17 cellular contexts compared by ENCODE assay signal in genomic region chr2:109279243-109279860, GRCh38.
A peak's percentile ranks its signal among the peaks of the same experiment; 100 is the strongest.
DNase-seq lines count a peak whose midpoint lies in the region; ATAC-seq, FAIRE-seq and TF ChIP-seq lines count a peak whose summit lies in the region.
"Had no signal": no experiment of that assay in that cellular context is flagged by ENCODE, and none has a peak within 500 bp of the region (broad histone marks: within the 10 kb centered on the region; RNA-seq: fewer than 3 reads in every experiment).

No MANE protein-coding gene starts in this region.

- H3K4me3 Mint-ChIP-seq in stimulated activated naive CD8-positive, alpha-beta T cell treated with anti-CD3 and anti-CD28 coated beads, Interleukin-15, amount 100 ng/mL, for 72 hours: no peak overlapping the region
- peak overlapping the region; percentile 16 for H3K4me3 Mint-ChIP-seq in mesothelial cell of epicardium
- H3K4me3 Mint-ChIP-seq: activated CD8-positive, alpha-beta T cell treated with anti-CD3 and anti-CD28 coated beads for 36 hours; CD4-positive, alpha-beta T cell had no signal

- H3K27me3 Mint-ChIP-seq in stimulated activated naive CD8-positive, alpha-beta T cell treated with anti-CD3 and anti-CD28 coated beads, Interleukin-15, amount 100 ng/mL, for 72 hours: no peaks in the 10 kb centered on the region
- H3K27me3 Mint-ChIP-seq in mesothelial cell of epicardium (ENCODE audit: low read depth): peaks cover 15% of the 10 kb centered on the region
- H3K27me3 Mint-ChIP-seq: activated CD8-positive, alpha-beta T cell treated with anti-CD3 and anti-CD28 coated beads for 36 hours; CD4-positive, alpha-beta T cell had no signal

- no peak for TF ChIP-seq POLR2A in GM12891 (IDR thresholded peaks at IDR 0.05; ENCODE audit: low read depth, low read length)

- no peak for FAIRE-seq in GM12891 (lab: Jason Lieb, UNC)

- no peak for TF ChIP-seq CTCF in fibroblast of mammary gland (conservative IDR thresholded peaks at IDR 0.05; ENCODE audit: control insufficient read depth, insufficient read depth, low read depth, low read length)
- TF ChIP-seq CTCF in mesothelial cell of epicardium (IDR thresholded peaks at IDR 0.05; ENCODE audit: unreplicated experiment): no peak
- no peak for TF ChIP-seq CTCF in foreskin fibroblast (IDR thresholded peaks at IDR 0.05; ENCODE audit: low read depth, low read length)

- no peak for ATAC-seq in stimulated activated naive CD8-positive, alpha-beta T cell treated with anti-CD3 and anti-CD28 coated beads, Interleukin-15, amount 100 ng/mL, for 72 hours
- ATAC-seq in stimulated activated naive CD8-positive, alpha-beta T cell treated with anti-CD3 and anti-CD28 coated beads, Interleukin-15, Interleukin-2, amounts not matched to agents 100 U/mL and 50 U/mL, for 24 hours: no peak
- ATAC-seq: activated CD8-positive, alpha-beta T cell treated with anti-CD3 and anti-CD28 coated beads for 36 hours; left lung; SK-N-SH treated with all-trans-retinoic acid at 6 μM for 48 hours had no signal

- peaks cover 37% of the 10 kb centered on the region for H3K4me1 Mint-ChIP-seq in stimulated activated naive CD8-positive, alpha-beta T cell treated with anti-CD3 and anti-CD28 coated beads, Interleukin-15, amount 100 ng/mL, for 72 hours
- H3K4me1 Mint-ChIP-seq in mesothelial cell of epicardium: peaks cover 6% of the 10 kb centered on the region

- no peaks in the 10 kb centered on the region for H3K36me3 Mint-ChIP-seq in mesothelial cell of epicardium

- no peaks in the 10 kb centered on the region for H3K9me3 Mint-ChIP-seq in stimulated activated naive CD8-positive, alpha-beta T cell treated with anti-CD3 and anti-CD28 coated beads, Interleukin-15, amount 100 ng/mL, for 72 hours
- no peaks in the 10 kb centered on the region for H3K9me3 Mint-ChIP-seq in mesothelial cell of epicardium
- H3K9me3 Mint-ChIP-seq: activated CD8-positive, alpha-beta T cell treated with anti-CD3 and anti-CD28 coated beads for 36 hours; CD4-positive, alpha-beta T cell had no signal

- H3K4me3 ChIP-seq in fibroblast of mammary gland (ENCODE audit: control insufficient read depth, low read depth, low read length) (no peak overlapping the region), foreskin fibroblast (ENCODE audit: low read depth in 1 of 2, low read length in 2 of 2) (no peak overlapping the region)
- H3K4me3 ChIP-seq: left lung, upper lobe of left lung had no signal

- peak overlapping the region; percentile 20 to 76 for H3K27ac Mint-ChIP-seq in stimulated activated naive CD8-positive, alpha-beta T cell treated with anti-CD3 and anti-CD28 coated beads, Interleukin-15, amount 100 ng/mL, for 72 hours
- H3K27ac Mint-ChIP-seq in mesothelial cell of epicardium: peak overlapping the region; percentile 71
- H3K27ac Mint-ChIP-seq: activated CD8-positive, alpha-beta T cell treated with anti-CD3 and anti-CD28 coated beads for 36 hours; CD4-positive, alpha-beta T cell had no signal

- DNase-seq in stimulated activated naive CD8-positive, alpha-beta T cell treated with anti-CD3 and anti-CD28 coated beads, Interleukin-15, amount 100 ng/mL, for 72 hours: no peak
- DNase-seq in stimulated activated naive CD8-positive, alpha-beta T cell treated with anti-CD3 and anti-CD28 coated beads, Interleukin-15, Interleukin-2, amounts not matched to agents 100 U/mL and 50 U/mL, for 24 hours: no peak
- DNase-seq in fibroblast of mammary gland (ENCODE audit: low read depth) (peak; percentile 26), mesothelial cell of epicardium (ENCODE audit: low spot score in 2 of 2, unreplicated experiment in 2 of 2) (no peak), globus pallidus (ENCODE audit: low spot score) (no peak), GM12891 (ENCODE audit: insufficient read length, low spot score) (no peak), NCI-H526 treated with DMSO at 0.1 percent for 48 hours (lab: John Stamatoyannopoulos, UW) (no peak), foreskin fibroblast (no peak)
- DNase-seq: activated CD8-positive, alpha-beta T cell treated with anti-CD3 and anti-CD28 coated beads for 36 hours; CD4-positive, alpha-beta T cell; cerebellar nuclear complex; left lung; NCI-H1694 treated with DMSO at 0.1 percent for 48 hours; NCI-H510A; stimulated activated CD4-positive, alpha-beta T cell treated with anti-CD3 and anti-CD28 coated beads, Interleukin-4, amount 100 ng/mL, for 4 hours; upper lobe of left lung had no signal

TF ChIP-seq in GM12891, 5 proteins besides CTCF, POLR2A, EP300 and RAD21:
- no peak for TF ChIP-seq POU2F2 (IDR thresholded peaks at IDR 0.05; ENCODE audit: low read depth, low read length)
- TF ChIP-seq SPI1 (IDR thresholded peaks at IDR 0.05; ENCODE audit: low read depth, low read length): no peak
- TF ChIP-seq TAF1 (IDR thresholded peaks at IDR 0.05; ENCODE audit: low read depth, low read length): no peak
- no peak for TF ChIP-seq POLR2AphosphoS5 (IDR thresholded peaks at IDR 0.05; ENCODE audit: low read depth, low read length)
- TF ChIP-seq PAX5 (IDR thresholded peaks at IDR 0.05; ENCODE audit: insufficient read depth, low read length, severe bottlenecking): no peak
